In genomic region chr11:33490842-33491370, GRCh38 we compare ENCODE assay signal across 12 cellular contexts.
A peak's percentile ranks its signal among the peaks of the same experiment; 100 is the strongest.
DNase-seq lines count a peak whose midpoint lies in the region; ATAC-seq and TF ChIP-seq lines count a peak whose summit lies in the region.
"Had no signal": no experiment of that assay in that cellular context is flagged by ENCODE, and none has a peak within 500 bp of the region (broad histone marks: within the 10 kb centered on the region; RNA-seq: fewer than 3 reads in every experiment).

No MANE protein-coding gene starts in this region.

- DNase-seq in DMS79 (lab: John Stamatoyannopoulos, UW) = peak; percentile 51
- DNase-seq in OCI-LY7 (ENCODE audit: low spot score) = peak; percentile 49
- peak in 1 of 2 donors; percentile 45 for DNase-seq in foreskin keratinocyte
- no peak for DNase-seq in upper lobe of right lung
- no peak for DNase-seq in NCI-H146 treated with DMSO at 0.1 percent for 48 hours (lab: John Stamatoyannopoulos, UW; ENCODE audit: unreplicated experiment)
- DNase-seq: NCI-H1105, NCI-H187 treated with DMSO at 0.1 percent for 48 hours, NCI-H510A, SIG-M5 had no signal

- intact Hi-C loops in OCI-LY7 (cut with micrococcal nuclease; ENCODE audit: unreplicated experiment) (no loop called here), upper lobe of right lung (cut with DNase I) (no loop called here)

- H2AFZ ChIP-seq in OCI-LY7 (ENCODE audit: low read length) = no peak overlapping the region

- no peaks in the 10 kb centered on the region; the same call in 1 of the 2 replicates for H3K4me1 ChIP-seq in HEK293 (ENCODE audit: control insufficient read depth, insufficient read depth, low read length)
- H3K4me1 ChIP-seq in OCI-LY7 (ENCODE audit: insufficient read depth, low read length, poor library complexity, severe bottlenecking) = peaks cover 22% of the 10 kb centered on the region
- no peaks in the 10 kb centered on the region for H3K4me1 ChIP-seq in foreskin keratinocyte
- no peaks in the 10 kb centered on the region for H3K4me1 ChIP-seq in upper lobe of right lung

- TF ChIP-seq CTCF in HEK293 (tag by site-specific recombination; IDR thresholded peaks at IDR 0.05) = no peak
- no peak for TF ChIP-seq CTCF in OCI-LY7 (conservative IDR thresholded peaks at IDR 0.05; ENCODE audit: low read length)
- TF ChIP-seq CTCF in foreskin keratinocyte (conservative IDR thresholded peaks at IDR 0.05) = no peak
- TF ChIP-seq CTCF in upper lobe of right lung (IDR thresholded peaks at IDR 0.05) = no peak

- no peaks in the 10 kb centered on the region for H4K20me1 ChIP-seq in OCI-LY7 (ENCODE audit: insufficient read depth, low read length)

- ATAC-seq in foreskin keratinocyte (peak; percentile 34), upper lobe of right lung (no peak), HG03565 (IDR thresholded peaks at IDR 0.05; ENCODE audit: unreplicated experiment) (no peak)

- no peaks in the 10 kb centered on the region for H3K9me2 ChIP-seq in OCI-LY7 (ENCODE audit: insufficient read depth, low read length)

- H3K27ac ChIP-seq in HEK293 (ENCODE audit: extremely low read depth, low read depth, low read length) (no peak overlapping the region), OCI-LY7 (ENCODE audit: low read depth, low read length, poor library complexity, severe bottlenecking) (no peak overlapping the region), foreskin keratinocyte (no peak overlapping the region), upper lobe of right lung (no peak overlapping the region)
- H3K27ac ChIP-seq: C4-2B had no signal

- H3K36me3 ChIP-seq in HEK293 (ENCODE audit: control insufficient read depth in 2 of 2, insufficient read depth in 1 of 2, low read length in 2 of 2) (no peaks in the 10 kb centered on the region), OCI-LY7 (ENCODE audit: insufficient read depth, low read length) (peaks cover 5% of the 10 kb centered on the region), upper lobe of right lung (no peaks in the 10 kb centered on the region)

- H3K27me3 ChIP-seq in foreskin keratinocyte (peaks cover 2% of the 10 kb centered on the region), upper lobe of right lung (no peaks in the 10 kb centered on the region)

- no peak overlapping the region for H3K4me3 ChIP-seq in HEK293 (ENCODE audit: low read depth, low read length)
- no peak overlapping the region for H3K4me3 ChIP-seq in OCI-LY7 (ENCODE audit: low read depth, low read length, poor library complexity, severe bottlenecking)
- no peak overlapping the region for H3K4me3 ChIP-seq in upper lobe of right lung

- H3K9me3 ChIP-seq in HEK293 (ENCODE audit: control insufficient read depth, insufficient read depth, low read depth, low read length) (no peaks in the 10 kb centered on the region), OCI-LY7 (ENCODE audit: low read length) (peaks cover 7% of the 10 kb centered on the region; the same call in 1 of the 2 replicates), upper lobe of right lung (no peaks in the 10 kb centered on the region)

- BruUV-seq in OCI-LY7 (replicated peaks; lab: Mats Ljungman, UMichigan) = no TSS peak

- CTCF ChIA-PET in HEK293 (lab: Yijun Ruan, JAX) (no interaction called here), OCI-LY7 (lab: Charles Lee; ENCODE audit: unreplicated experiment) (no interaction called here)

- H3K4me2 ChIP-seq in OCI-LY7 (ENCODE audit: low read length) = peak overlapping the region; percentile 18

- POLR2A ChIA-PET in HEK293 (lab: Yijun Ruan, JAX) (no interaction called here), OCI-LY7 (lab: Charles Lee) (interaction anchor here (1.2 kb wide), 1 partner anchor 12 kb away, joined by 4 read pairs; no protein-coding TSS in a partner anchor)

- peaks cover 39% of the 10 kb centered on the region; the same call in 1 of the 2 replicates for H3K79me2 ChIP-seq in OCI-LY7 (ENCODE audit: insufficient read depth, low read depth, low read length)

TF ChIP-seq in HEK293, 187 proteins besides CTCF, POLR2A, EP300 and RAD21:
- no peak for TF ChIP-seq ZNF777 (tag by site-specific recombination; IDR thresholded peaks at IDR 0.05; ENCODE audit: borderline replicate concordance)
- peak; percentile 43; the same call in 1 of the 2 replicates for TF ChIP-seq ZNF335 (tag by site-specific recombination; conservative IDR thresholded peaks at IDR 0.05)
- no peak for TF ChIP-seq ZNF423 (tag by site-specific recombination; IDR thresholded peaks at IDR 0.05)
- no peak for TF ChIP-seq ZNF302 (tag by site-specific recombination; IDR thresholded peaks at IDR 0.05; ENCODE audit: low read depth)
TF ChIP-seq in HEK293: peak in this region for 1.

Comparison
In these comparisons a context has a peak if more than half of its experiments do, and no peak if none do; other contexts are left out.
1. DNase-seq: peak in DMS79 (single experiment) and OCI-LY7 (single experiment); none in upper lobe of right lung (single experiment) and NCI-H146 treated with DMSO at 0.1 percent for 48 hours (single experiment).